In genomic region chr7:148261996-148262688, GRCh38 we compare ENCODE assay signal across 9 cellular contexts.
DNase-seq lines count a peak whose midpoint lies in the region; ATAC-seq and TF ChIP-seq lines count a peak whose summit lies in the region.
"Had no signal": no experiment of that assay in that cellular context is flagged by ENCODE, and none has a peak within 500 bp of the region (broad histone marks: within the 10 kb centered on the region; RNA-seq: fewer than 3 reads in every experiment).

No MANE protein-coding gene starts in this region.

- TF ChIP-seq CTCF in IMR-90 (conservative IDR thresholded peaks at IDR 0.05; ENCODE audit: low read depth, low read length) (no peak), endodermal cell (conservative IDR thresholded peaks at IDR 0.05) (no peak), esophagus squamous epithelium (IDR thresholded peaks at IDR 0.05) (no peak)

- H3K9me3 ChIP-seq in IMR-90 (ENCODE audit: control insufficient read depth, insufficient read depth, low read length) (peaks cover 9% of the 10 kb centered on the region), endodermal cell (ENCODE audit: control insufficient read depth, low read length) (peaks cover 5% of the 10 kb centered on the region), trophoblast cell (ENCODE audit: insufficient read depth, low read depth, low read length) (no peaks in the 10 kb centered on the region), esophagus squamous epithelium (no peaks in the 10 kb centered on the region)
- H3K9me3 ChIP-seq: prostate gland, upper lobe of left lung had no signal

- H4K8ac ChIP-seq in IMR-90 (ENCODE audit: low read depth in 2 of 2, low read length in 2 of 2) (no peak overlapping the region), trophoblast cell (ENCODE audit: low read depth, low read length) (no peak overlapping the region)

- no peak overlapping the region for H4K5ac ChIP-seq in IMR-90 (ENCODE audit: low read depth, low read length)

- H3K18ac ChIP-seq in IMR-90 (ENCODE audit: low read depth, low read length): no peak overlapping the region
- H3K18ac ChIP-seq in trophoblast cell (ENCODE audit: low read length): no peak overlapping the region

- no peak overlapping the region for H3K27ac Mint-ChIP-seq in endodermal cell

- no peak overlapping the region for H3K56ac ChIP-seq in IMR-90 (ENCODE audit: extremely low read depth, insufficient read depth, low read length)

- H3K4me1 Mint-ChIP-seq in endodermal cell: peaks cover 27% of the 10 kb centered on the region

- WGBS in IMR-90 (ENCODE audit: extremely low coverage in 2 of 2, insufficient read length in 1 of 2), 2 experiments: 30% methylated on average over 6 of the region's 12 CpGs; no CpG with 5 or more reads in 1 of the 2 experiments
- WGBS in endodermal cell (ENCODE audit: insufficient coverage in 1 of 2, insufficient read length in 1 of 2), 2 experiments: 80 to 85% methylated on average over 6 to 12 of the region's 12 CpGs
- WGBS in trophoblast cell (ENCODE audit: extremely low coverage, insufficient coverage, insufficient read length): no CpG with 5 or more reads among the region's 12 CpGs
- 46 to 58% methylated on average over 12 of the region's 12 CpGs for WGBS in esophagus squamous epithelium, 2 donors

- H2BK120ac ChIP-seq in IMR-90 (ENCODE audit: low read depth, low read length): no peak overlapping the region
- H2BK120ac ChIP-seq in trophoblast cell (ENCODE audit: insufficient read depth, low read length, poor library complexity): no peak overlapping the region

- DNase-seq in IMR-90 (no peak), endodermal cell (no peak), trophoblast cell (no peak), NOMO-1 treated with dmso at 0.1 percent for 144 hours (lab: John Stamatoyannopoulos, UW; ENCODE audit: unreplicated experiment) (no peak), esophagus squamous epithelium (lab: John Stamatoyannopoulos, UW) (no peak)
- no peak for DNase-seq in activated effector memory CD4-positive, alpha-beta T cell treated with Interleukin-2 at 50 U/mL for 16 hours

- no peaks in the 10 kb centered on the region for H3K9me1 ChIP-seq in IMR-90 (ENCODE audit: insufficient read depth, low read length)

- CTCF ChIA-PET in IMR-90 (lab: Yijun Ruan, JAX): interaction anchor here (0.6 to 0.8 kb wide), 2 partner anchors 19 to 1545 kb away, joined by 3 read pairs; no protein-coding TSS in a partner anchor

- no peak overlapping the region for H2BK12ac ChIP-seq in trophoblast cell (ENCODE audit: low read length)

- TF ChIP-seq POLR2A in IMR-90 (IDR thresholded peaks at IDR 0.05; ENCODE audit: low read depth, low read length) (no peak), esophagus squamous epithelium (IDR thresholded peaks at IDR 0.05) (no peak)

- dilution Hi-C loops in IMR-90 (cut with HindIII; ENCODE audit: low sequenced_read_pairs, unreplicated experiment): no loop called here

- H3K79me2 ChIP-seq in trophoblast cell (ENCODE audit: control insufficient read depth, insufficient read depth, low read length, poor library complexity): no peaks in the 10 kb centered on the region

- H2AFZ ChIP-seq in IMR-90 (replicated peaks; ENCODE audit: low read length, poor library complexity): no peak overlapping the region
- H2AFZ ChIP-seq in trophoblast cell (ENCODE audit: insufficient read depth, low read length, poor library complexity): peak overlapping the region; percentile 12

- H2AK5ac ChIP-seq in IMR-90 (ENCODE audit: low read depth, low read length): no peak overlapping the region
- H2AK5ac ChIP-seq in trophoblast cell (ENCODE audit: low read length): no peak overlapping the region

- H3K27me3 Mint-ChIP-seq in endodermal cell (ENCODE audit: insufficient read depth): peaks cover 2% of the 10 kb centered on the region

- BruUV-seq in IMR-90 (replicated peaks; lab: Mats Ljungman, UMichigan): no TSS peak

- H3K79me1 ChIP-seq in IMR-90 (ENCODE audit: low read depth in 1 of 2, low read length in 2 of 2) (no peaks in the 10 kb centered on the region), trophoblast cell (ENCODE audit: low read length) (no peaks in the 10 kb centered on the region)

- no peaks in the 10 kb centered on the region for H3K36me3 ChIP-seq in IMR-90 (ENCODE audit: control insufficient read depth, insufficient read depth, low read length)
- no peaks in the 10 kb centered on the region for H3K36me3 ChIP-seq in endodermal cell (ENCODE audit: control insufficient read depth, insufficient read depth, low read length)
- H3K36me3 ChIP-seq in trophoblast cell (ENCODE audit: control insufficient read depth in 1 of 2, insufficient read depth in 2 of 2, low read length in 2 of 2): no peaks in the 10 kb centered on the region
- H3K36me3 ChIP-seq in esophagus squamous epithelium: no peaks in the 10 kb centered on the region
- H3K36me3 ChIP-seq: prostate gland, upper lobe of left lung had no signal

- H3K9ac ChIP-seq in IMR-90 (ENCODE audit: low read depth, low read length) (no peak overlapping the region), endodermal cell (ENCODE audit: extremely low read depth, low read length, poor library complexity, severe bottlenecking) (no peak overlapping the region), trophoblast cell (ENCODE audit: low read length) (no peak overlapping the region)

- peak overlapping the region; percentile 23 for H3K4me3 Mint-ChIP-seq in endodermal cell

- POLR2A ChIA-PET in IMR-90 (lab: Charles Lee; ENCODE audit: unreplicated experiment): no interaction called here

- H3K27me3 ChIP-seq in IMR-90 (ENCODE audit: control insufficient read depth, insufficient read depth, low read length) (no peaks in the 10 kb centered on the region), endodermal cell (ENCODE audit: control insufficient read depth, insufficient read depth, low read length, poor library complexity, severe bottlenecking) (no peaks in the 10 kb centered on the region), trophoblast cell (ENCODE audit: insufficient read depth, low read length) (no peaks in the 10 kb centered on the region), esophagus squamous epithelium (peaks cover 0 to 12% (median 0%) of the 10 kb centered on the region in 4 donors)
- H3K27me3 ChIP-seq: upper lobe of left lung had no signal

- no peak overlapping the region for H3K4me3 ChIP-seq in IMR-90 (ENCODE audit: insufficient read depth, low read depth, low read length)
- no peak overlapping the region for H3K4me3 ChIP-seq in endodermal cell (ENCODE audit: low read length)
- no peak overlapping the region for H3K4me3 ChIP-seq in trophoblast cell (ENCODE audit: low read depth, low read length)
- no peak overlapping the region for H3K4me3 ChIP-seq in esophagus squamous epithelium
- H3K4me3 ChIP-seq: prostate gland, upper lobe of left lung had no signal

- in situ Hi-C loops in IMR-90 (cut with MboI; ENCODE audit: low sequenced_read_pairs): loop anchor here (25.0 kb wide), 2 partner anchors 700 to 825 kb away; no protein-coding TSS in a partner anchor

- no peak overlapping the region for H3K27ac ChIP-seq in IMR-90 (ENCODE audit: insufficient read depth, low read length)
- H3K27ac ChIP-seq in endodermal cell (ENCODE audit: low read depth, low read length): no peak overlapping the region
- no peak overlapping the region for H3K27ac ChIP-seq in trophoblast cell (ENCODE audit: low read depth, low read length)
- H3K27ac ChIP-seq in esophagus squamous epithelium: no peak overlapping the region
- H3K27ac ChIP-seq: prostate gland, upper lobe of left lung had no signal

- no peaks in the 10 kb centered on the region for H3K36me3 Mint-ChIP-seq in endodermal cell (ENCODE audit: low read depth)

- H3K4me1 ChIP-seq in IMR-90 (ENCODE audit: control insufficient read depth, insufficient read depth, low read length) (no peaks in the 10 kb centered on the region), endodermal cell (ENCODE audit: control insufficient read depth, insufficient read depth, low read length) (no peaks in the 10 kb centered on the region), trophoblast cell (ENCODE audit: control insufficient read depth in 1 of 2, insufficient read depth in 2 of 2, low read length in 2 of 2) (peaks cover 0 to 2% of the 10 kb centered on the region in 2 experiments), esophagus squamous epithelium (peaks cover 0 to 8% (median 0%) of the 10 kb centered on the region in 3 donors)
- H3K4me1 ChIP-seq: prostate gland had no signal

- H2BK15ac ChIP-seq in IMR-90 (ENCODE audit: low read depth, low read length): no peak overlapping the region

- H4K20me1 ChIP-seq in IMR-90 (ENCODE audit: insufficient read depth, low read length): no peaks in the 10 kb centered on the region

- no peak overlapping the region for H2BK5ac ChIP-seq in IMR-90 (ENCODE audit: low read depth, low read length, poor library complexity, severe bottlenecking)
- no peak overlapping the region for H2BK5ac ChIP-seq in trophoblast cell (ENCODE audit: low read depth, low read length, poor library complexity)

- H3K4ac ChIP-seq in IMR-90 (ENCODE audit: low read depth, low read length): no peak overlapping the region
- no peak overlapping the region for H3K4ac ChIP-seq in trophoblast cell (ENCODE audit: low read depth, low read length)

- no peak overlapping the region for H4K12ac ChIP-seq in trophoblast cell (ENCODE audit: low read depth, low read length)

- no peak overlapping the region for H2AK9ac ChIP-seq in IMR-90 (replicated peaks; ENCODE audit: low read depth, low read length, poor library complexity)

- no peak overlapping the region for H3K4me2 ChIP-seq in IMR-90 (ENCODE audit: low read depth, low read length)
- peak overlapping the region; percentile 21 for H3K4me2 ChIP-seq in trophoblast cell (ENCODE audit: low read length)

- TF ChIP-seq RAD21 in IMR-90 (IDR thresholded peaks at IDR 0.05; ENCODE audit: low read length): no peak

- ATAC-seq in GM19035 (IDR thresholded peaks at IDR 0.05; ENCODE audit: unreplicated experiment) (peak; percentile 21), IMR-90 (ENCODE audit: low read depth) (no peak)

- H3K9me3 Mint-ChIP-seq in endodermal cell: peaks cover 3% of the 10 kb centered on the region

- H4K91ac ChIP-seq in IMR-90 (ENCODE audit: insufficient read depth, low read depth, low read length) (no peak overlapping the region), trophoblast cell (ENCODE audit: low read depth, low read length) (no peak overlapping the region)

- H3K14ac ChIP-seq in IMR-90 (replicated peaks; ENCODE audit: low read depth, low read length) (no peak overlapping the region), trophoblast cell (ENCODE audit: low read length) (no peak overlapping the region)

- H3K23ac ChIP-seq in IMR-90 (ENCODE audit: low read depth, low read length): no peak overlapping the region
- no peak overlapping the region for H3K23ac ChIP-seq in trophoblast cell (ENCODE audit: low read length)

- no peak overlapping the region for H2BK20ac ChIP-seq in IMR-90 (ENCODE audit: low read depth, low read length)

- intact Hi-C loops in IMR-90 (cut with micrococcal nuclease) (loop anchor here (5.0 to 10.0 kb wide), 2 partner anchors 703 to 1015 kb away; no protein-coding TSS in a partner anchor), esophagus squamous epithelium (cut with DNase I) (loop anchor here (10.0 kb wide), 1 partner anchor 223 kb away; no protein-coding TSS in a partner anchor)

TF ChIP-seq in IMR-90, 13 proteins besides CTCF, POLR2A, EP300 and RAD21 (continues in another document):
- no peak for TF ChIP-seq FOS (IDR thresholded peaks at IDR 0.05; ENCODE audit: low read depth, low read length)
- no peak for TF ChIP-seq NFE2L2 (IDR thresholded peaks at IDR 0.05; ENCODE audit: low read depth, low read length)
